1 cellular context compared by ENCODE assay signal in the genomic region with DNA sequence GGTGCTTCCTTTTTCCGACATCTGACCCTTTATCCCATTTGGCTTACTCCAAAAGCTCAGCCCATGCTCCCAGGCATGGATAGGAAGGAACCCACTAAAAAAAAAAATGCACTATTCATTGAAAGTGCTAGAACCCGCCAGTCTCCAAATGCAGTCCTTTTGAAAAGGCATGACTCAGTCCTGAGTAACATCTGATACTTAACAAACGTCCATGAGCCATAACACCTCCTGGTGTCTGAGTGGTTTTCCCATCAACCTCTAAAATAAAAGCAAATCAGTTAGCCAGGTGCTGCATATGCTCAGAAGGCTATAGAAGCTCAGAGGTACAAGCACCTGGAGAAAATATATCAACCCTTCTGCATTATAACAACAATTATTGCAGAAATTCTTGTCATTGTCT.
TF ChIP-seq lines count a peak whose summit lies in the region.

No MANE protein-coding gene starts in this region.

TF ChIP-seq in IMR-90, 13 proteins besides CTCF, POLR2A, EP300 and RAD21:
- TF ChIP-seq RCOR1 (IDR thresholded peaks at IDR 0.05; ENCODE audit: insufficient replicate concordance, low read length) = no peak
- no peak for TF ChIP-seq CHD1 (IDR thresholded peaks at IDR 0.05; ENCODE audit: low read depth, low read length)
- TF ChIP-seq MAFK (IDR thresholded peaks at IDR 0.05; ENCODE audit: low read depth, low read length) = no peak
- TF ChIP-seq FOS (IDR thresholded peaks at IDR 0.05; ENCODE audit: low read depth, low read length) = no peak
- no peak for TF ChIP-seq BHLHE40 (IDR thresholded peaks at IDR 0.05; ENCODE audit: low read depth, low read length)
- TF ChIP-seq CEBPB (IDR thresholded peaks at IDR 0.05; ENCODE audit: low read depth, low read length) = no peak
- TF ChIP-seq NFE2L2 (IDR thresholded peaks at IDR 0.05; ENCODE audit: low read depth, low read length) = no peak
- TF ChIP-seq RFX5 (IDR thresholded peaks at IDR 0.05; ENCODE audit: low read depth, low read length) = no peak
- no peak for TF ChIP-seq USF2 (IDR thresholded peaks at IDR 0.05; ENCODE audit: low read depth, low read length)
- TF ChIP-seq MXI1 (IDR thresholded peaks at IDR 0.05; ENCODE audit: borderline replicate concordance, low read depth, low read length) = no peak
- no peak for TF ChIP-seq SMC3 (IDR thresholded peaks at IDR 0.05; ENCODE audit: low read depth, low read length)
- TF ChIP-seq MAZ (IDR thresholded peaks at IDR 0.05; ENCODE audit: borderline replicate concordance, low read depth, low read length) = no peak
- TF ChIP-seq, protein P1, sequence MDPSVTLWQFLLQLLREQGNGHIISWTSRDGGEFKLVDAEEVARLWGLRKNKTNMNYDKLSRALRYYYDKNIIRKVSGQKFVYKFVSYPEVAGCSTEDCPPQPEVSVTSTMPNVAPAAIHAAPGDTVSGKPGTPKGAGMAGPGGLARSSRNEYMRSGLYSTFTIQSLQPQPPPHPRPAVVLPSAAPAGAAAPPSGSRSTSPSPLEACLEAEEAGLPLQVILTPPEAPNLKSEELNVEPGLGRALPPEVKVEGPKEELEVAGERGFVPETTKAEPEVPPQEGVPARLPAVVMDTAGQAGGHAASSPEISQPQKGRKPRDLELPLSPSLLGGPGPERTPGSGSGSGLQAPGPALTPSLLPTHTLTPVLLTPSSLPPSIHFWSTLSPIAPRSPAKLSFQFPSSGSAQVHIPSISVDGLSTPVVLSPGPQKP (IDR thresholded peaks at IDR 0.05; ENCODE audit: borderline replicate concordance, low read depth, low read length) = no peak
